Comparison of ENCODE assay signal across 21 cellular contexts in the genomic region with DNA sequence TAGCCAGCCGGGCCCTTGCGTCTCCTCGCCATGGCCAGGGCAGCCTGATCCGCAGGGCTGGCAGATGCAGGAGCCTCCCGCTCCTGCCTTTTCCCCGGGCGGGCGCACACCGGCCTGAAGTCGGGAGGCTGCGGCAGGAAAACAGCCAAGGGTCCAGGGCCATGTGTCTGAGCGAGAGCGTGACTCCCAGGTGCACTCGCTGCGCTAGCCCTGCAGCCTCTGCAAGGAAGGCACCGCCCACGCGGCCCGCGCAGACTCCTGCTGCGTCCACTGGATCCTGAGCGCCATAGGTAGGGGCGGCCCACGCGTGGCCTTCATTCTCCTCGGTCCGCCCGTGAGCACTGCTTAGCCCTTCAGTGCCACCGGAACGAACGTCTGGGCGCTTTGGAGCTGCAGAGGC.
DNase-seq lines count a peak whose midpoint lies in the region; ATAC-seq and TF ChIP-seq lines count a peak whose summit lies in the region.
"Had no signal": no experiment of that assay in that cellular context is flagged by ENCODE, and none has a peak within 500 bp of the region (broad histone marks: within the 10 kb centered on the region; RNA-seq: fewer than 3 reads in every experiment).

No MANE protein-coding gene starts in this region.

- no peak for ATAC-seq in Right ventricle myocardium inferior
- no peak for ATAC-seq in Right ventricle myocardium superior (ENCODE audit: poor library complexity)

- DNase-seq in Right ventricle myocardium inferior (ENCODE audit: missing footprints) (peak; percentile 57), Right ventricle myocardium superior (no peak), NCI-H1105 treated with DMSO at 0.1 percent for 48 hours (lab: John Stamatoyannopoulos, UW) (peak; percentile 24), chondrocyte (ENCODE audit: low spot score) (peak; percentile 82), testis (peak; percentile 48), dermis blood vessel endothelial cell (no peak), GM10248 (ENCODE audit: extremely low spot score) (no peak)
- no peak for DNase-seq in activated CD8-positive, alpha-beta memory T cell treated with anti-CD3 and anti-CD28 coated beads, Interleukin-2, amount 50 U/mL, for 4 hours
- DNase-seq: AML-193; C1 segment of cervical spinal cord; Calu3; CD8-positive, alpha-beta memory T cell; DMS153; HFFc6; MG63; NCI-H1694; NCI-H2107; NCI-H446 treated with DMSO at 0.1 percent for 48 hours; NCI-H526 treated with DMSO at 0.1 percent for 48 hours; RPMI8226 had no signal

- no peak overlapping the region for H3K27ac ChIP-seq in testis
- H3K27ac ChIP-seq: SJCRH30 had no signal

- H3K27me3 Mint-ChIP-seq in chondrocyte (ENCODE audit: low read depth), result no peaks in the 10 kb centered on the region
- H3K27me3 Mint-ChIP-seq: CD8-positive, alpha-beta memory T cell had no signal

- H3K9me3 Mint-ChIP-seq in chondrocyte (ENCODE audit: low read depth), result peaks cover 6% of the 10 kb centered on the region

- no peaks in the 10 kb centered on the region for H3K27me3 ChIP-seq in testis
- H3K27me3 ChIP-seq: MG63, SJCRH30 had no signal

- no peaks in the 10 kb centered on the region for H3K36me3 Mint-ChIP-seq in chondrocyte (ENCODE audit: low read depth)
- H3K36me3 Mint-ChIP-seq: CD8-positive, alpha-beta memory T cell had no signal

- no peaks in the 10 kb centered on the region for H3K4me1 ChIP-seq in testis
- H3K4me1 ChIP-seq: SJCRH30 had no signal

- TF ChIP-seq CTCF in chondrocyte (IDR thresholded peaks at IDR 0.05) (no peak), testis (IDR thresholded peaks at IDR 0.05) (no peak), GM10248 (IDR thresholded peaks at IDR 0.05; ENCODE audit: control extremely low read depth, extremely low read depth, low read depth, missing control alignments) (no peak)

- no peaks in the 10 kb centered on the region for H3K36me3 ChIP-seq in testis (ENCODE audit: low read depth, missing control alignments)
- H3K36me3 ChIP-seq: MG63, SJCRH30 had no signal

- H3K9me3 ChIP-seq in testis, result no peaks in the 10 kb centered on the region
- H3K9me3 ChIP-seq: MG63, SJCRH30 had no signal

- peak overlapping the region; percentile 39 to 51 for H3K4me3 ChIP-seq in testis
- H3K4me3 ChIP-seq: MG63, SJCRH30 had no signal

- no peaks in the 10 kb centered on the region for H3K4me1 Mint-ChIP-seq in chondrocyte (ENCODE audit: low read depth)
- H3K4me1 Mint-ChIP-seq: CD8-positive, alpha-beta memory T cell had no signal

- H3K4me3 Mint-ChIP-seq in chondrocyte (ENCODE audit: unreplicated experiment), result no peak overlapping the region
- H3K4me3 Mint-ChIP-seq: CD8-positive, alpha-beta memory T cell; HFFc6 had no signal

- POLR2A ChIA-PET in GM10248 (lab: Yijun Ruan, JAX), result no interaction called here

- CTCF ChIA-PET in GM10248 (lab: Yijun Ruan, JAX), result interaction anchor here (1.0 to 1.6 kb wide), 2 partner anchors 15 to 22 kb away, joined by 3 to 6 read pairs; no protein-coding TSS in a partner anchor

- H3K27ac Mint-ChIP-seq in chondrocyte (ENCODE audit: unreplicated experiment), result no peak overlapping the region
- H3K27ac Mint-ChIP-seq: CD8-positive, alpha-beta memory T cell; HFFc6 had no signal

- intact Hi-C loops in Right ventricle myocardium inferior (cut with DNase I) (no loop called here), Right ventricle myocardium superior (cut with DNase I) (no loop called here), testis (cut with DNase I; ENCODE audit: low total_unique reads) (no loop called here)

- WGBS in testis, 2 donors, result 64% methylated on average over 32 of the region's 32 CpGs; no CpG with 5 or more reads in 1 of the 2 donors

- TF ChIP-seq POLR2A in testis (IDR thresholded peaks at IDR 0.05), result no peak

Comparison
In these comparisons a context has a peak if more than half of its experiments do, and no peak if none do; other contexts are left out.
1. DNase-seq: peak in Right ventricle myocardium inferior (single experiment), NCI-H1105 treated with DMSO at 0.1 percent for 48 hours (single experiment), chondrocyte (single experiment) and testis (single experiment); none in Right ventricle myocardium superior (single experiment), activated CD8-positive, alpha-beta memory T cell treated with anti-CD3 and anti-CD28 coated beads, Interleukin-2, amount 50 U/mL, for 4 hours (single experiment), dermis blood vessel endothelial cell (single experiment) and GM10248 (single experiment).